Comparison of ENCODE assay signal across 18 cellular contexts in the genomic region with DNA sequence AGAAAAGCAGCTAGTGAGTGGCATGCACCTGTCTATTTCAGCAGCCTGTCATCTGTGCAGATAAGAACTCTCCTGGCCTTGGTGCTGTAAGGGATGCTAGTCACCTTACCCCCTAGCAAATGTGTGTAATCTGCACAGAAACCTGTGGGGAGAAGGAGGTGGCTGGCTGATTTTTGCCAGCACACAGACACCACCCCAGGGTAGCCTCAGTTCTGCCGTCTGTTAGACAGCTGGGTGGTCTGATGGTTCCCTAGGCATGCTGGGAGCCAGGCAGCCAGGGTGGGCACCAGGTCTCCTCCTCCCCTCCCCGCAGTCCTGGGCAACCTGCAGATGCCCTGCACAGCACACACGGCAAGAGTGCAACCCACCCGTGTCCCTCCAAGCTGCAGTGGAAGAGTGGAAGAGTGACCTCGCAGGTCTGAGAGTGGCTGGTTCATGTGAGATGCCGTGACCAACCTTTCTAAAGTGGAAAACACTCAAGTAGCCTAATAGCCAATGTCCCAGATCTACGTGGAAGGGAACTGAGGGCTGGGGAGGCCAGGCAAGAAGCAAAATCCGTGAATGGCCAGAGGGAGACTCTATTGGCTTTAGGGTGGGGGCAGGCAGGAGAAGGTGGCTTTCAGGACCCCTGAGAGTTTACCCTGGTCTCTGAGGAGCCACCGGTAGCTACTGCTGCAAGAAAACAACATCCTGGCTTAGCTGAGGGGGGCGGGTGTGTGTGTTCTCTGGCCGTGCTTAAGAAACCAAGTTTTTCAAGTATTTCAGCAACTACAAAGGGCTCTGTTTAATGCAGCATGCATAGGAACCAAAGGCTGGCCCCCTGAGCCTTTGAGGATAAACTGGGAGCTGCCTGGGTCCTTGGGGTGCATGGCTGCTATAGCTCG. TPM values are rescaled to one million over a fixed set of nuclear protein-coding genes. Genes with fewer than 3 reads are reported as not detected.
DNase-seq lines count a peak whose midpoint lies in the region; ATAC-seq and TF ChIP-seq lines count a peak whose summit lies in the region.
"Had no signal": no experiment of that assay in that cellular context is flagged by ENCODE, and none has a peak within 500 bp of the region (broad histone marks: within the 10 kb centered on the region; RNA-seq: fewer than 3 reads in every experiment).

No MANE protein-coding gene starts in this region.

- WGBS in thymus, result 61% methylated on average over 12 of the region's 12 CpGs

- H3K9me3 Mint-ChIP-seq in nephron progenitor cell, result no peaks in the 10 kb centered on the region
- no peaks in the 10 kb centered on the region for H3K9me3 Mint-ChIP-seq in activated CD4-positive, alpha-beta T cell treated with anti-CD3 and anti-CD28 coated beads, Interleukin-2, amount 10 ng/mL, durations not matched to agents 24 days and 14 days

- H3K27ac Mint-ChIP-seq in nephron progenitor cell, result peak overlapping the region; percentile 29
- no peak overlapping the region for H3K27ac Mint-ChIP-seq in activated CD4-positive, alpha-beta T cell treated with anti-CD3 and anti-CD28 coated beads, Interleukin-2, amount 10 ng/mL, durations not matched to agents 24 days and 14 days

- no peak overlapping the region for H3K4me3 ChIP-seq in NT2/D1 (ENCODE audit: insufficient read length, low read depth)
- no peak overlapping the region for H3K4me3 ChIP-seq in thymus (ENCODE audit: low read length)

- no peak overlapping the region for H3K4me3 Mint-ChIP-seq in nephron progenitor cell
- no peak overlapping the region for H3K4me3 Mint-ChIP-seq in activated CD4-positive, alpha-beta T cell treated with anti-CD3 and anti-CD28 coated beads, Interleukin-2, amount 10 ng/mL, durations not matched to agents 24 days and 14 days

- H3K4me1 ChIP-seq in NT2/D1 (ENCODE audit: insufficient read depth, insufficient read length) (peaks cover 24% of the 10 kb centered on the region), thymus (ENCODE audit: control insufficient read depth, insufficient read depth, low read length) (peaks cover 17% of the 10 kb centered on the region)

- H3K4me1 Mint-ChIP-seq in nephron progenitor cell, result peaks cover 25% of the 10 kb centered on the region
- H3K4me1 Mint-ChIP-seq in activated CD4-positive, alpha-beta T cell treated with anti-CD3 and anti-CD28 coated beads, Interleukin-2, amount 10 ng/mL, durations not matched to agents 24 days and 14 days, result no peaks in the 10 kb centered on the region

- H3K27me3 ChIP-seq in NT2/D1 (ENCODE audit: insufficient read depth, insufficient read length), result no peaks in the 10 kb centered on the region
- no peaks in the 10 kb centered on the region for H3K27me3 ChIP-seq in thymus (ENCODE audit: control insufficient read depth, insufficient read depth)

- intact Hi-C loops in activated CD4-positive, alpha-beta T cell treated with anti-CD3 and anti-CD28 coated beads, Interleukin-2, amount 10 ng/mL, durations not matched to agents 24 days and 14 days (cut with micrococcal nuclease), result no loop called here

- H3K36me3 ChIP-seq in NT2/D1 (ENCODE audit: insufficient read depth, insufficient read length, low read length) (no peaks in the 10 kb centered on the region), thymus (ENCODE audit: control insufficient read depth, insufficient read depth) (no peaks in the 10 kb centered on the region)

- no peak for TF ChIP-seq CTCF in nephron progenitor cell (IDR thresholded peaks at IDR 0.05)

- peak; percentile 9 to 61 for DNase-seq in NCI-H524 (lab: John Stamatoyannopoulos, UW)
- DNase-seq in NCI-H524 treated with DMSO at 0.1 percent for 48 hours (lab: John Stamatoyannopoulos, UW), result no peak
- no peak for DNase-seq in NT2/D1 (ENCODE audit: low read depth, low spot score)
- DNase-seq in nephron progenitor cell, result no peak
- no peak for DNase-seq in activated CD4-positive, alpha-beta T cell treated with anti-CD3 and anti-CD28 coated beads, Interleukin-2, amount 50 U/mL, for 4 hours
- no peak for DNase-seq in activated CD4-positive, alpha-beta T cell treated with anti-CD3 and anti-CD28 coated beads, Interleukin-2, amount 10 ng/mL, durations not matched to agents 24 days and 14 days
- DNase-seq: 8988T, C1 segment of cervical spinal cord, DMS 273 treated with DMSO at 0.1 percent for 48 hours, EL, KG1, NCI-H1092, NCI-H1694 treated with DMSO at 0.1 percent for 48 hours, NCI-H446 treated with DMSO at 0.1 percent for 48 hours, SHP77 had no signal

- H3K36me3 Mint-ChIP-seq in nephron progenitor cell (ENCODE audit: low read depth), result no peaks in the 10 kb centered on the region
- H3K36me3 Mint-ChIP-seq in activated CD4-positive, alpha-beta T cell treated with anti-CD3 and anti-CD28 coated beads, Interleukin-2, amount 10 ng/mL, durations not matched to agents 24 days and 14 days (ENCODE audit: low read depth), result no peaks in the 10 kb centered on the region

- H3K9me3 ChIP-seq in NT2/D1 (ENCODE audit: insufficient read depth, low read length) (peaks cover 10% of the 10 kb centered on the region; the same call in 1 of the 2 replicates), thymus (ENCODE audit: control insufficient read depth) (no peaks in the 10 kb centered on the region)

- H3K27me3 Mint-ChIP-seq in nephron progenitor cell (ENCODE audit: low read depth, poor library complexity), result peaks cover 12% of the 10 kb centered on the region
- peaks cover 3% of the 10 kb centered on the region for H3K27me3 Mint-ChIP-seq in activated CD4-positive, alpha-beta T cell treated with anti-CD3 and anti-CD28 coated beads, Interleukin-2, amount 10 ng/mL, durations not matched to agents 24 days and 14 days

- no peak for ATAC-seq in GM19351 (IDR thresholded peaks at IDR 0.05; ENCODE audit: unreplicated experiment)

- peak overlapping the region; percentile 69 for H3K9ac ChIP-seq in NT2/D1 (ENCODE audit: insufficient read length, low read depth)

- H3K27ac ChIP-seq in thymus (ENCODE audit: low read depth), result peak overlapping the region; percentile 82

RNA-seq across cellular contexts. Expression of a gene that starts 47.3 kb away (rescaled TPM):
- 0.02 TPM for polyA plus RNA-seq in thymus
- total RNA-seq in activated CD4-positive, alpha-beta T cell treated with anti-CD3 and anti-CD28 coated beads, Interleukin-2, amount 10 ng/mL, durations not matched to agents 24 days and 14 days, result not detected in 2 replicates
- total RNA-seq: MCF 10A had no signal

Comparison
In these comparisons a context has a peak if more than half of its experiments do, and no peak if none do; other contexts are left out.
1. DNase-seq: peak in NCI-H524 (2 of 2); none in NCI-H524 treated with DMSO at 0.1 percent for 48 hours (single experiment), NT2/D1 (single experiment), nephron progenitor cell (single experiment), activated CD4-positive, alpha-beta T cell treated with anti-CD3 and anti-CD28 coated beads, Interleukin-2, amount 50 U/mL, for 4 hours (0 of 2) and activated CD4-positive, alpha-beta T cell treated with anti-CD3 and anti-CD28 coated beads, Interleukin-2, amount 10 ng/mL, durations not matched to agents 24 days and 14 days (single experiment).